Comparison of ENCODE assay signal across 15 cellular contexts in genomic region chr1:33473900-33474299, GRCh38. TPM values are rescaled to one million over a fixed set of nuclear protein-coding genes. Genes with fewer than 3 reads are reported as not detected.
DNase-seq lines count a peak whose midpoint lies in the region; ATAC-seq, FAIRE-seq and TF ChIP-seq lines count a peak whose summit lies in the region.
"Had no signal": no experiment of that assay in that cellular context is flagged by ENCODE, and none has a peak within 500 bp of the region (broad histone marks: within the 10 kb centered on the region; RNA-seq: fewer than 3 reads in every experiment).

No MANE protein-coding gene starts in this region.

- H3K9ac ChIP-seq in HCT116 (ENCODE audit: low read length) (no peak overlapping the region), astrocyte (ENCODE audit: low read length) (no peak overlapping the region)

- peak overlapping the region; percentile 91; the same call in 1 of the 2 replicates for H3K4me2 ChIP-seq in HCT116 (ENCODE audit: low read length)
- H3K4me2 ChIP-seq in astrocyte (ENCODE audit: low read length), result no peak overlapping the region

- H3K36me3 ChIP-seq in CD4-positive, CD25-positive, alpha-beta regulatory T cell (ENCODE audit: control insufficient read depth, insufficient read depth, low read length), result no peaks in the 10 kb centered on the region
- H3K36me3 ChIP-seq in HCT116 (ENCODE audit: control insufficient read depth in 1 of 2, insufficient read depth in 2 of 2, low read length in 2 of 2) (no peaks in the 10 kb centered on the region), astrocyte (ENCODE audit: insufficient read depth, low read length) (peaks cover under 1% of the 10 kb centered on the region)

- intact Hi-C loops in HCT116 (cut with micrococcal nuclease), result loop anchor here (2.0 to 5.0 kb wide), 7 partner anchors 92 to 377 kb away; no protein-coding TSS in a partner anchor

- CTCF ChIA-PET in HCT116 (lab: Charles Lee), result no interaction called here

- peaks cover 8% of the 10 kb centered on the region for H3K36me3 Mint-ChIP-seq in CD4-positive, CD25-positive, alpha-beta regulatory T cell
- peaks cover 4% of the 10 kb centered on the region for H3K36me3 Mint-ChIP-seq in astrocyte (ENCODE audit: low read depth, unreplicated experiment)
- no peaks in the 10 kb centered on the region for H3K36me3 Mint-ChIP-seq in natural killer cell treated with Interleukin-12 subunit alpha and Interleukin-12 subunit beta and Interleukin-15 and Interleukin-18, amount 100 ng/mL, for 72 hours

- RAD21 ChIA-PET in HCT116 (lab: Charles Lee; ENCODE audit: low non-redundant PET in 1 of 2, low total read pairs in 2 of 2, uncharacterized antibody in 2 of 2, unreplicated experiment in 2 of 2), result interaction anchor here in 1 of 2 experiments (0.6 kb wide), 1 partner anchor 18 kb away, joined by 3 read pairs; no protein-coding TSS in a partner anchor

- no peaks in the 10 kb centered on the region for H3K9me3 ChIP-seq in CD4-positive, CD25-positive, alpha-beta regulatory T cell (ENCODE audit: control insufficient read depth in 2 of 2, low read length in 2 of 2)
- H3K9me3 ChIP-seq in HCT116 (ENCODE audit: control insufficient read depth in 1 of 2, insufficient read depth in 1 of 2, low read depth in 1 of 2, low read length in 2 of 2) (no peaks in the 10 kb centered on the region), astrocyte (ENCODE audit: insufficient read depth, low read depth, low read length) (no peaks in the 10 kb centered on the region)

- H2AFZ ChIP-seq in HCT116 (ENCODE audit: low read depth, low read length, poor library complexity, severe bottlenecking), result no peak overlapping the region
- H2AFZ ChIP-seq in astrocyte (ENCODE audit: low read depth, low read length), result no peak overlapping the region

- BruUV-seq in HCT116 (replicated peaks; lab: Mats Ljungman, UMichigan), result no TSS peak

- no peak for TF ChIP-seq POLR2A in HCT116 (IDR thresholded peaks at IDR 0.05; ENCODE audit: borderline replicate concordance, extremely low read depth, insufficient read depth, insufficient read length)

- no peak overlapping the region for H3K4me3 ChIP-seq in CD4-positive, CD25-positive, alpha-beta regulatory T cell (ENCODE audit: low read depth, low read length)
- H3K4me3 ChIP-seq in HCT116 (replicated peaks in 1 of 2; ENCODE audit: low read depth in 1 of 2, low read length in 2 of 2), result no peak overlapping the region
- no peak overlapping the region for H3K4me3 ChIP-seq in astrocyte (ENCODE audit: insufficient read depth, low read depth, low read length)

- no peak for FAIRE-seq in astrocyte (lab: Jason Lieb, UNC)

- no peak for DNase-seq in CD4-positive, CD25-positive, alpha-beta regulatory T cell
- DNase-seq in HCT116 (ENCODE audit: low read depth, low spot score) (no peak), astrocyte (ENCODE audit: low read depth) (no peak), left lobe of liver (ENCODE audit: low spot score) (no peak), HuH-7 (ENCODE audit: low spot score) (no peak)
- DNase-seq in natural killer cell treated with Interleukin-12 subunit alpha and Interleukin-12 subunit beta and Interleukin-15 and Interleukin-18, amount 100 ng/mL, for 72 hours (ENCODE audit: low spot score), result no peak
- DNase-seq: activated naive CD4-positive, alpha-beta T cell treated with Interleukin-2 at 50 U/mL for 16 hours; DMS79 treated with DMSO at 0.1 percent for 48 hours; H7; mesendoderm; posterior cingulate gyrus had no signal

- no peaks in the 10 kb centered on the region for H3K9me3 Mint-ChIP-seq in CD4-positive, CD25-positive, alpha-beta regulatory T cell
- H3K9me3 Mint-ChIP-seq in astrocyte (ENCODE audit: unreplicated experiment), result no peaks in the 10 kb centered on the region
- H3K9me3 Mint-ChIP-seq in natural killer cell treated with Interleukin-12 subunit alpha and Interleukin-12 subunit beta and Interleukin-15 and Interleukin-18, amount 100 ng/mL, for 72 hours, result no peaks in the 10 kb centered on the region

- H3K9me2 ChIP-seq in HCT116 (ENCODE audit: insufficient read depth), result no peaks in the 10 kb centered on the region

- H4K20me1 ChIP-seq in HCT116 (ENCODE audit: insufficient read depth) (no peaks in the 10 kb centered on the region), astrocyte (ENCODE audit: insufficient read depth, low read length) (peaks cover 15% of the 10 kb centered on the region)

- H3K4me1 ChIP-seq in CD4-positive, CD25-positive, alpha-beta regulatory T cell (ENCODE audit: control insufficient read depth, insufficient read depth, low read length, poor library complexity, severe bottlenecking), result peaks cover 11% of the 10 kb centered on the region
- H3K4me1 ChIP-seq in HCT116 (ENCODE audit: control insufficient read depth in 1 of 2, insufficient read depth in 2 of 2, low read length in 2 of 2), result peaks cover 6 to 33% of the 10 kb centered on the region in 2 experiments; a peak in 3 of 4 replicates
- H3K4me1 ChIP-seq in astrocyte (ENCODE audit: insufficient read depth, low read length), result peaks cover 28% of the 10 kb centered on the region

- no peaks in the 10 kb centered on the region for H3K27me3 ChIP-seq in CD4-positive, CD25-positive, alpha-beta regulatory T cell (ENCODE audit: control insufficient read depth, insufficient read depth, low read length)
- H3K27me3 ChIP-seq in HCT116 (ENCODE audit: insufficient read depth, low read length) (no peaks in the 10 kb centered on the region), astrocyte (ENCODE audit: insufficient read depth, low read length) (no peaks in the 10 kb centered on the region)

- peak overlapping the region; percentile 6 to 90 (median 80) for H3K4me3 Mint-ChIP-seq in CD4-positive, CD25-positive, alpha-beta regulatory T cell
- H3K4me3 Mint-ChIP-seq in astrocyte (ENCODE audit: unreplicated experiment), result peak overlapping the region; percentile 89
- H3K4me3 Mint-ChIP-seq in natural killer cell treated with Interleukin-12 subunit alpha and Interleukin-12 subunit beta and Interleukin-15 and Interleukin-18, amount 100 ng/mL, for 72 hours, result peak overlapping the region; percentile 84

- no peak for TF ChIP-seq CTCF in HCT116 (IDR thresholded peaks at IDR 0.05 in 2 of 3, conservative IDR thresholded peaks at IDR 0.05 in 1 of 3; ENCODE audit: borderline replicate concordance in 1 of 3, insufficient read depth in 1 of 3, low read depth in 2 of 3, low read length in 2 of 3)
- no peak for TF ChIP-seq CTCF in astrocyte (IDR thresholded peaks at IDR 0.05; ENCODE audit: insufficient read depth, low read depth, low read length)

- ATAC-seq in CD4-positive, CD25-positive, alpha-beta regulatory T cell (ENCODE audit: low read depth in 2 of 2), result no peak
- ATAC-seq in HCT116 (no peak), GM18868 (IDR thresholded peaks at IDR 0.05; ENCODE audit: unreplicated experiment) (no peak), HG03460 (IDR thresholded peaks at IDR 0.05; ENCODE audit: unreplicated experiment) (no peak), left lobe of liver (no peak)
- no peak for ATAC-seq in natural killer cell treated with Interleukin-12 subunit alpha and Interleukin-12 subunit beta and Interleukin-15 and Interleukin-18, amount 100 ng/mL, for 72 hours
- ATAC-seq: Panc1 had no signal

- no peak for TF ChIP-seq RAD21 in HCT116 (IDR thresholded peaks at IDR 0.05; ENCODE audit: low read depth)

- H3K79me2 ChIP-seq in HCT116 (ENCODE audit: insufficient read depth, low read length) (peaks cover 8% of the 10 kb centered on the region; the same call in 1 of the 2 replicates), astrocyte (ENCODE audit: insufficient read depth, low read length) (peaks cover 33% of the 10 kb centered on the region)

- H3K4me1 Mint-ChIP-seq in CD4-positive, CD25-positive, alpha-beta regulatory T cell, result peaks cover 4 to 33% (median 18%) of the 10 kb centered on the region in 4 donors
- peaks cover 18% of the 10 kb centered on the region for H3K4me1 Mint-ChIP-seq in astrocyte (ENCODE audit: low read depth, unreplicated experiment)
- H3K4me1 Mint-ChIP-seq in natural killer cell treated with Interleukin-12 subunit alpha and Interleukin-12 subunit beta and Interleukin-15 and Interleukin-18, amount 100 ng/mL, for 72 hours (ENCODE audit: low read depth in 2 of 2), result peaks cover 15 to 29% of the 10 kb centered on the region in 2 donors

- no peak overlapping the region for H3K27ac Mint-ChIP-seq in CD4-positive, CD25-positive, alpha-beta regulatory T cell
- no peak overlapping the region for H3K27ac Mint-ChIP-seq in astrocyte (ENCODE audit: unreplicated experiment)
- peak overlapping the region; percentile 42 to 84 for H3K27ac Mint-ChIP-seq in natural killer cell treated with Interleukin-12 subunit alpha and Interleukin-12 subunit beta and Interleukin-15 and Interleukin-18, amount 100 ng/mL, for 72 hours

- no peak overlapping the region for H3K27ac ChIP-seq in CD4-positive, CD25-positive, alpha-beta regulatory T cell (ENCODE audit: insufficient read depth, low read length, poor library complexity, severe bottlenecking)
- no peak overlapping the region for H3K27ac ChIP-seq in HCT116 (ENCODE audit: low read depth, low read length)
- no peak overlapping the region for H3K27ac ChIP-seq in astrocyte (ENCODE audit: low read depth, low read length)

- POLR2A ChIA-PET in HCT116 (lab: Charles Lee), result no interaction called here

- no peaks in the 10 kb centered on the region for H3K27me3 Mint-ChIP-seq in CD4-positive, CD25-positive, alpha-beta regulatory T cell
- H3K27me3 Mint-ChIP-seq in astrocyte (ENCODE audit: low read depth, unreplicated experiment), result no peaks in the 10 kb centered on the region
- H3K27me3 Mint-ChIP-seq in natural killer cell treated with Interleukin-12 subunit alpha and Interleukin-12 subunit beta and Interleukin-15 and Interleukin-18, amount 100 ng/mL, for 72 hours, result no peaks in the 10 kb centered on the region
- H3K27me3 Mint-ChIP-seq: B cell had no signal

TF ChIP-seq in HCT116, 20 proteins besides CTCF, POLR2A, EP300 and RAD21 (continues in another document):
- TF ChIP-seq TCF7L2 (IDR thresholded peaks at IDR 0.05; ENCODE audit: borderline replicate concordance, extremely low read depth, insufficient read depth, insufficient read length) (no peak), SP1 (IDR thresholded peaks at IDR 0.05; ENCODE audit: low read depth) (no peak), EZH2phosphoT487 (IDR thresholded peaks at IDR 0.05; ENCODE audit: borderline replicate concordance) (no peak), JUND (IDR thresholded peaks at IDR 0.05) (no peak)

RNA-seq across cellular contexts. Expression of gene ZSCAN20, which starts 1.5 kb away (rescaled TPM):
- 0.94 TPM for total RNA-seq in CD4-positive, CD25-positive, alpha-beta regulatory T cell
- under 1 TPM in 2 of 4 donors, not detected in 2; 0.17 to 0.35 TPM for polyA plus RNA-seq in CD4-positive, CD25-positive, alpha-beta regulatory T cell
- total RNA-seq in HCT116 (2021; ENCODE audit: unreplicated experiment) (9.0 TPM), astrocyte (5.2 and 6.9 TPM in 2 replicates), left lobe of liver (1.3 TPM)
- polyA plus RNA-seq in HCT116 (2012), result 1.8 and 2.6 TPM in 2 replicates
- 1 to 10 TPM; 4.9 to 6.2 TPM for total RNA-seq in natural killer cell treated with Interleukin-12 subunit alpha and Interleukin-12 subunit beta and Interleukin-15 and Interleukin-18, amount 100 ng/mL, for 72 hours

RNA-seq across cellular contexts. Expression of gene PHC2, which starts 43.0 kb away (rescaled TPM):
- total RNA-seq in CD4-positive, CD25-positive, alpha-beta regulatory T cell, result 34.8 TPM
- polyA plus RNA-seq in CD4-positive, CD25-positive, alpha-beta regulatory T cell, result 10 to 100 TPM in 3 of 4 donors, 1 to 10 TPM in 1; 9.7 to 28.2 (median 16.7) TPM
- total RNA-seq in HCT116 (2021; ENCODE audit: unreplicated experiment) (176 TPM), astrocyte (112 and 113 TPM in 2 replicates), left lobe of liver (48.0 TPM)
- polyA plus RNA-seq in HCT116 (2012), result 129 and 157 TPM in 2 replicates
- 10 to 100 TPM; 14.2 to 27.4 TPM for total RNA-seq in natural killer cell treated with Interleukin-12 subunit alpha and Interleukin-12 subunit beta and Interleukin-15 and Interleukin-18, amount 100 ng/mL, for 72 hours

Comparison
In these comparisons a context has a peak if more than half of its experiments do, and no peak if none do; other contexts are left out.
1. H3K27ac Mint-ChIP-seq: peak in natural killer cell treated with Interleukin-12 subunit alpha and Interleukin-12 subunit beta and Interleukin-15 and Interleukin-18, amount 100 ng/mL, for 72 hours (2 of 2); none in CD4-positive, CD25-positive, alpha-beta regulatory T cell (0 of 3) and astrocyte (single experiment).
2. Peak in every context shown above with its lines, with median percentiles within 50 percentile points of each other: H3K4me3 Mint-ChIP-seq.